ENCODE assay signal across 14 cellular contexts in the genomic region with DNA sequence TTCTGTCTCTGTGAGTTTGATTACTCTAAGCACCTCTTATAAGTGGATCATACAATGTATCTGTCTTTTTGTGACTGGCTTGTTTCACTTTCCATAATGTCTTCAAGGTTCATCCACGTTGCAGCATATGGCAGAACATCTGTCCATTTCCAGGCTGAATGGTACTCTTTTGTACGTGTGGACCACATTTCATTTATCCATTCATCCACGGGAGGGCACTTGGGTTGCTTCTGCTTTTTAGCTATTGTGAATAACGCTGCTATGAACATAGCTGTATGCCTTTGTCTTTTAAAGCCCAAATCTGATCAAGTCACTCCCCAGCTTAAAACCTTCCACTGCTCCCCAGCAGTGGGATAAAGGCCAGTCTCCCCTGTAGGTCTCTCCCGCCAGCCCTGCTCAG. TPM values are rescaled to one million over a fixed set of nuclear protein-coding genes. Genes with fewer than 3 reads are reported as not detected.
DNase-seq lines count a peak whose midpoint lies in the region; ATAC-seq, FAIRE-seq and TF ChIP-seq lines count a peak whose summit lies in the region.
"Had no signal": no experiment of that assay in that cellular context is flagged by ENCODE, and none has a peak within 500 bp of the region (broad histone marks: within the 10 kb centered on the region; RNA-seq: fewer than 3 reads in every experiment).

No MANE protein-coding gene starts in this region.

- no peak overlapping the region for H3K27ac Mint-ChIP-seq in activated naive CD4-positive, alpha-beta T cell treated with anti-CD3 and anti-CD28 coated beads, Interleukin-2, amount 50 U/mL, for 72 hours
- H3K27ac Mint-ChIP-seq: activated CD8-positive, alpha-beta T cell treated with anti-CD3 and anti-CD28 coated beads, Interleukin-2, amount 10 ng/mL, durations not matched to agents 7 days and 5 days had no signal

- no peak for ATAC-seq in aorta (ENCODE audit: low FRiP score)
- no peak for ATAC-seq in activated naive CD4-positive, alpha-beta T cell treated with anti-CD3 and anti-CD28 coated beads, Interleukin-2, amount 50 U/mL, for 72 hours
- ATAC-seq: activated CD8-positive, alpha-beta T cell treated with anti-CD3 and anti-CD28 coated beads, Interleukin-2, amount 10 ng/mL, durations not matched to agents 7 days and 5 days had no signal

- DNase-seq in GM12891 (ENCODE audit: insufficient read length, low spot score) (no peak), NCI-H524 (lab: John Stamatoyannopoulos, UW) (peak; percentile 86 to 97), dermis blood vessel endothelial cell (peak; percentile 10), HuH-7.5 (ENCODE audit: low spot score) (no peak), aorta (no peak), NCI-H526 treated with DMSO at 0.1 percent for 48 hours (lab: John Stamatoyannopoulos, UW) (no peak)
- no peak for DNase-seq in activated naive CD4-positive, alpha-beta T cell treated with anti-CD3 and anti-CD28 coated beads, Interleukin-2, amount 50 U/mL, for 72 hours (ENCODE audit: low spot score in 2 of 2)
- DNase-seq: activated CD8-positive, alpha-beta T cell treated with anti-CD3 and anti-CD28 coated beads, Interleukin-2, amount 10 ng/mL, durations not matched to agents 7 days and 5 days; DND-41; NCI-H2081; posterior cingulate gyrus; trophoblast cell had no signal

- H2AFZ ChIP-seq in ACC112 (ENCODE audit: low read length, unreplicated experiment) = no peak overlapping the region

- intact Hi-C loops in aorta (cut with DNase I) = loop anchor here in 1 of 2 donors (5.0 to 10.0 kb wide), 2 partner anchors 33 to 205 kb away; a partner anchor contains a TSS

- peak; percentile 48 for FAIRE-seq in GM12891 (lab: Jason Lieb, UNC)
- FAIRE-seq: RCC 7860 had no signal

- no peaks in the 10 kb centered on the region; the same call in 1 of the 2 replicates for H3K36me3 ChIP-seq in ACC112 (ENCODE audit: insufficient read depth, low read length)
- no peaks in the 10 kb centered on the region for H3K36me3 ChIP-seq in aorta (ENCODE audit: control insufficient read depth in 1 of 2, insufficient read depth in 2 of 2, low read length in 1 of 2)

- WGBS in aorta, 2 donors = 87 to 92% methylated on average over 5 of the region's 5 CpGs

- no peak for TF ChIP-seq POLR2A in GM12891 (IDR thresholded peaks at IDR 0.05; ENCODE audit: low read depth, low read length)

- H3K9me3 Mint-ChIP-seq in activated naive CD4-positive, alpha-beta T cell treated with anti-CD3 and anti-CD28 coated beads, Interleukin-2, amount 50 U/mL, for 72 hours = no peaks in the 10 kb centered on the region

- H3K79me2 ChIP-seq in ACC112 (ENCODE audit: control insufficient read depth, insufficient read depth, low read length, unreplicated experiment) = peaks cover 93% of the 10 kb centered on the region

- H3K4me1 ChIP-seq in ACC112 (ENCODE audit: control insufficient read depth, insufficient read depth, low read length, unreplicated experiment) (peaks cover 82% of the 10 kb centered on the region), aorta (ENCODE audit: control insufficient read depth in 1 of 2, insufficient read depth in 2 of 2, low read length in 2 of 2) (peaks cover 2 to 3% of the 10 kb centered on the region in 2 donors)

- no peak overlapping the region for H3K4me3 ChIP-seq in ACC112 (ENCODE audit: low read depth, low read length)
- no peak overlapping the region for H3K4me3 ChIP-seq in aorta (ENCODE audit: low read length in 2 of 2)

- H3K27ac ChIP-seq in ACC112 (ENCODE audit: low read depth, low read length) (peak overlapping the region; percentile 95), aorta (ENCODE audit: low read depth in 1 of 2, low read length in 2 of 2) (no peak overlapping the region)

- H3K27me3 ChIP-seq in ACC112 (ENCODE audit: insufficient read depth, low read length) (no peaks in the 10 kb centered on the region), aorta (ENCODE audit: control insufficient read depth in 1 of 2, insufficient read depth in 2 of 2, low read length in 1 of 2) (no peaks in the 10 kb centered on the region)

- no peaks in the 10 kb centered on the region for H3K9me3 ChIP-seq in aorta (ENCODE audit: control insufficient read depth, low read length)

- no peaks in the 10 kb centered on the region for H3K36me3 Mint-ChIP-seq in activated naive CD4-positive, alpha-beta T cell treated with anti-CD3 and anti-CD28 coated beads, Interleukin-2, amount 50 U/mL, for 72 hours

TF ChIP-seq in GM12891, 5 proteins besides CTCF, POLR2A, EP300 and RAD21:
- TF ChIP-seq POU2F2 (IDR thresholded peaks at IDR 0.05; ENCODE audit: low read depth, low read length) (no peak), PAX5 (IDR thresholded peaks at IDR 0.05; ENCODE audit: insufficient read depth, low read length, severe bottlenecking) (no peak), SPI1 (IDR thresholded peaks at IDR 0.05; ENCODE audit: low read depth, low read length) (no peak)

RNA-seq across cellular contexts. Expression of a gene that starts 31.5 kb away (rescaled TPM):
- 0.05 TPM for polyA plus RNA-seq in GM12891 (2012; ENCODE audit: low read depth, missing spikeins)
- total RNA-seq in dermis blood vessel endothelial cell = 0.56 and 0.85 TPM in 2 replicates
- 10 to 100 TPM; 70.5 to 72.4 TPM for total RNA-seq in aorta
- 10 to 100 TPM in 1 of 2 donors, 1 to 10 TPM in 1; 3.0 to 11.3 TPM for polyA plus RNA-seq in aorta
- total RNA-seq in activated naive CD4-positive, alpha-beta T cell treated with anti-CD3 and anti-CD28 coated beads, Interleukin-2, amount 50 U/mL, for 72 hours = not detected
- total RNA-seq: activated CD8-positive, alpha-beta T cell treated with anti-CD3 and anti-CD28 coated beads, Interleukin-2, amount 10 ng/mL, durations not matched to agents 7 days and 5 days had no signal

Comparison
In these comparisons a context has a peak if more than half of its experiments do, and no peak if none do; other contexts are left out.
1. DNase-seq: peak in NCI-H524 (2 of 2) and dermis blood vessel endothelial cell (single experiment); none in GM12891 (single experiment), HuH-7.5 (single experiment), aorta (0 of 2), NCI-H526 treated with DMSO at 0.1 percent for 48 hours (single experiment) and activated naive CD4-positive, alpha-beta T cell treated with anti-CD3 and anti-CD28 coated beads, Interleukin-2, amount 50 U/mL, for 72 hours (0 of 2).
2. RNA of a gene that starts 31.5 kb away (total RNA-seq): 70.5 to 72.4 TPM in aorta; 0.56 to 0.85 TPM in dermis blood vessel endothelial cell and not detected in activated naive CD4-positive, alpha-beta T cell treated with anti-CD3 and anti-CD28 coated beads, Interleukin-2, amount 50 U/mL, for 72 hours; every median in the first group is over 10 times any median in the second.